ENCODE assay signal across 23 cellular contexts in genomic region chr12:130500835-130501330, GRCh38.
DNase-seq lines count a peak whose midpoint lies in the region; ATAC-seq and TF ChIP-seq lines count a peak whose summit lies in the region.
"Had no signal": no experiment of that assay in that cellular context is flagged by ENCODE, and none has a peak within 500 bp of the region (broad histone marks: within the 10 kb centered on the region; RNA-seq: fewer than 3 reads in every experiment).

No MANE protein-coding gene starts in this region.

- WGBS in IMR-90 (ENCODE audit: extremely low coverage in 2 of 2, insufficient read length in 1 of 2), 2 experiments, result 37% methylated on average over 3 of the region's 16 CpGs; no CpG with 5 or more reads in 1 of the 2 experiments
- WGBS in esophagus squamous epithelium, 2 donors, result 67 to 80% methylated on average over 9 to 15 of the region's 16 CpGs

- no peak overlapping the region for H3K4me2 ChIP-seq in IMR-90 (ENCODE audit: low read depth, low read length)
- H3K4me2 ChIP-seq: BLaER1 had no signal

- H3K27me3 ChIP-seq in IMR-90 (ENCODE audit: control insufficient read depth, insufficient read depth, low read length), result no peaks in the 10 kb centered on the region
- H3K27me3 ChIP-seq in SJSA1 (replicated peaks), result peaks cover 90% of the 10 kb centered on the region
- no peaks in the 10 kb centered on the region for H3K27me3 ChIP-seq in gastrocnemius medialis
- H3K27me3 ChIP-seq in esophagus squamous epithelium, result no peaks in the 10 kb centered on the region
- H3K27me3 ChIP-seq: BE2C, BLaER1 had no signal

- no peak overlapping the region for H3K14ac ChIP-seq in IMR-90 (replicated peaks; ENCODE audit: low read depth, low read length)

- no peak overlapping the region for H4K8ac ChIP-seq in IMR-90 (ENCODE audit: low read depth in 2 of 2, low read length in 2 of 2)

- H2BK5ac ChIP-seq in IMR-90 (ENCODE audit: low read depth, low read length, poor library complexity, severe bottlenecking), result no peak overlapping the region

- H4K5ac ChIP-seq in IMR-90 (ENCODE audit: low read depth, low read length), result no peak overlapping the region

- dilution Hi-C loops in IMR-90 (cut with HindIII; ENCODE audit: low sequenced_read_pairs, unreplicated experiment), result no loop called here

- no peak overlapping the region for H2BK120ac ChIP-seq in IMR-90 (ENCODE audit: low read depth, low read length)

- POLR2A ChIA-PET in IMR-90 (lab: Charles Lee; ENCODE audit: unreplicated experiment), result no interaction called here

- H4K20me1 ChIP-seq in IMR-90 (ENCODE audit: insufficient read depth, low read length), result no peaks in the 10 kb centered on the region
- H4K20me1 ChIP-seq: BLaER1 had no signal

- CTCF ChIA-PET in IMR-90 (lab: Yijun Ruan, JAX), result no interaction called here

- no peaks in the 10 kb centered on the region for H3K79me1 ChIP-seq in IMR-90 (ENCODE audit: low read depth in 1 of 2, low read length in 2 of 2)

- intact Hi-C loops in IMR-90 (cut with micrococcal nuclease) (no loop called here), posterior vena cava (cut with DNase I) (no loop called here), gastrocnemius medialis (cut with DNase I; ENCODE audit: low total_unique reads) (no loop called here), esophagus squamous epithelium (cut with DNase I) (no loop called here)

- no peaks in the 10 kb centered on the region for H3K9me1 ChIP-seq in IMR-90 (ENCODE audit: insufficient read depth, low read length)

- H2BK15ac ChIP-seq in IMR-90 (ENCODE audit: low read depth, low read length), result no peak overlapping the region

- H3K18ac ChIP-seq in IMR-90 (ENCODE audit: low read depth, low read length), result no peak overlapping the region

- H3K9ac ChIP-seq in IMR-90 (ENCODE audit: low read depth, low read length), result no peak overlapping the region
- H3K9ac ChIP-seq: BLaER1 had no signal

- H3K27ac ChIP-seq in IMR-90 (ENCODE audit: insufficient read depth, low read length) (no peak overlapping the region), SJSA1 (no peak overlapping the region), gastrocnemius medialis (no peak overlapping the region), esophagus squamous epithelium (no peak overlapping the region)
- H3K27ac ChIP-seq: BLaER1 had no signal

- peaks cover 50% of the 10 kb centered on the region for H3K9me3 ChIP-seq in IMR-90 (ENCODE audit: control insufficient read depth, insufficient read depth, low read length)
- peaks cover 24% of the 10 kb centered on the region for H3K9me3 ChIP-seq in SJSA1 (replicated peaks)
- no peaks in the 10 kb centered on the region for H3K9me3 ChIP-seq in gastrocnemius medialis
- H3K9me3 ChIP-seq in esophagus squamous epithelium, result no peaks in the 10 kb centered on the region
- H3K9me3 ChIP-seq: BLaER1 had no signal

- TF ChIP-seq CTCF in IMR-90 (conservative IDR thresholded peaks at IDR 0.05; ENCODE audit: low read depth, low read length) (no peak), gastrocnemius medialis (IDR thresholded peaks at IDR 0.05 in 4 of 5, conservative IDR thresholded peaks at IDR 0.05 in 1 of 5) (no peak), esophagus squamous epithelium (IDR thresholded peaks at IDR 0.05) (no peak)

- H3K36me3 ChIP-seq in IMR-90 (ENCODE audit: control insufficient read depth, insufficient read depth, low read length), result no peaks in the 10 kb centered on the region
- no peaks in the 10 kb centered on the region for H3K36me3 ChIP-seq in SJSA1
- no peaks in the 10 kb centered on the region for H3K36me3 ChIP-seq in gastrocnemius medialis
- no peaks in the 10 kb centered on the region for H3K36me3 ChIP-seq in esophagus squamous epithelium
- H3K36me3 ChIP-seq: BLaER1 had no signal

- no peak for TF ChIP-seq POLR2A in IMR-90 (IDR thresholded peaks at IDR 0.05; ENCODE audit: low read depth, low read length)
- TF ChIP-seq POLR2A in gastrocnemius medialis (IDR thresholded peaks at IDR 0.05), result no peak
- TF ChIP-seq POLR2A in esophagus squamous epithelium (IDR thresholded peaks at IDR 0.05), result no peak

- no peak overlapping the region for H3K56ac ChIP-seq in IMR-90 (ENCODE audit: extremely low read depth, insufficient read depth, low read length)

- DNase-seq in IMR-90 (no peak), SJSA1 (ENCODE audit: low read depth in 1 of 2, low spot score in 2 of 2) (peak; percentile 62 to 86), posterior vena cava (ENCODE audit: low spot score) (peak; percentile 64), gastrocnemius medialis (no peak), esophagus squamous epithelium (lab: John Stamatoyannopoulos, UW) (no peak)
- DNase-seq: 8988T; ACHN; BE2C; C1 segment of cervical spinal cord; CD4-positive, alpha-beta memory T cell; CD4-positive, CD25-positive, alpha-beta regulatory T cell; CD8-positive, alpha-beta memory T cell; COR-L47; DMS 273 treated with DMSO at 0.1 percent for 48 hours; DMS153; DMS53; DMS79; DND-41; EL; GDM1 had no signal

- no peak for ATAC-seq in IMR-90 (ENCODE audit: low read depth)
- ATAC-seq in gastrocnemius medialis, result no peak
- no peak for ATAC-seq in HG02623 (IDR thresholded peaks at IDR 0.05; ENCODE audit: unreplicated experiment)
- ATAC-seq: GM12878 had no signal

- H3K4me1 ChIP-seq in IMR-90 (ENCODE audit: control insufficient read depth, insufficient read depth, low read length), result no peaks in the 10 kb centered on the region
- H3K4me1 ChIP-seq in SJSA1 (replicated peaks), result no peaks in the 10 kb centered on the region
- no peaks in the 10 kb centered on the region for H3K4me1 ChIP-seq in gastrocnemius medialis
- H3K4me1 ChIP-seq in esophagus squamous epithelium, result no peaks in the 10 kb centered on the region
- H3K4me1 ChIP-seq: BLaER1 had no signal

- no peak overlapping the region for H3K4ac ChIP-seq in IMR-90 (ENCODE audit: low read depth, low read length)

- BruUV-seq in IMR-90 (replicated peaks; lab: Mats Ljungman, UMichigan), result no TSS peak

- no peak overlapping the region for H2AK9ac ChIP-seq in IMR-90 (replicated peaks; ENCODE audit: low read depth, low read length, poor library complexity)

- H2AK5ac ChIP-seq in IMR-90 (ENCODE audit: low read depth, low read length), result no peak overlapping the region

- in situ Hi-C loops in IMR-90 (cut with MboI; ENCODE audit: low sequenced_read_pairs), result no loop called here
- in situ Hi-C loops in gastrocnemius medialis (cut with MboI; ENCODE audit: low sequenced_read_pairs in 4 of 4), result no loop called here

- no peak for TF ChIP-seq RAD21 in IMR-90 (IDR thresholded peaks at IDR 0.05; ENCODE audit: low read length)

- H3K4me3 ChIP-seq in IMR-90 (ENCODE audit: insufficient read depth, low read depth, low read length) (no peak overlapping the region), SJSA1 (no peak overlapping the region), gastrocnemius medialis (no peak overlapping the region), esophagus squamous epithelium (no peak overlapping the region)
- H3K4me3 ChIP-seq: BLaER1, GM12878 had no signal

- H2BK20ac ChIP-seq in IMR-90 (ENCODE audit: low read depth, low read length), result no peak overlapping the region

- peak overlapping the region; percentile 32 for H2AFZ ChIP-seq in IMR-90 (replicated peaks; ENCODE audit: low read length, poor library complexity)

- no peak overlapping the region for H3K23ac ChIP-seq in IMR-90 (ENCODE audit: low read depth, low read length)

- H4K91ac ChIP-seq in IMR-90 (ENCODE audit: insufficient read depth, low read depth, low read length), result no peak overlapping the region

TF ChIP-seq in IMR-90, 13 proteins besides CTCF, POLR2A, EP300 and RAD21:
- TF ChIP-seq RCOR1 (IDR thresholded peaks at IDR 0.05; ENCODE audit: insufficient replicate concordance, low read length), result no peak
TF ChIP-seq in IMR-90: peak in this region for 0.

Comparison
In these comparisons a context has a peak if more than half of its experiments do, and no peak if none do; other contexts are left out.
1. DNase-seq: peak in SJSA1 (2 of 2) and posterior vena cava (single experiment); none in IMR-90 (single experiment), gastrocnemius medialis (0 of 2) and esophagus squamous epithelium (single experiment).